ENCODE assay signal across 8 cellular contexts in the genomic region with DNA sequence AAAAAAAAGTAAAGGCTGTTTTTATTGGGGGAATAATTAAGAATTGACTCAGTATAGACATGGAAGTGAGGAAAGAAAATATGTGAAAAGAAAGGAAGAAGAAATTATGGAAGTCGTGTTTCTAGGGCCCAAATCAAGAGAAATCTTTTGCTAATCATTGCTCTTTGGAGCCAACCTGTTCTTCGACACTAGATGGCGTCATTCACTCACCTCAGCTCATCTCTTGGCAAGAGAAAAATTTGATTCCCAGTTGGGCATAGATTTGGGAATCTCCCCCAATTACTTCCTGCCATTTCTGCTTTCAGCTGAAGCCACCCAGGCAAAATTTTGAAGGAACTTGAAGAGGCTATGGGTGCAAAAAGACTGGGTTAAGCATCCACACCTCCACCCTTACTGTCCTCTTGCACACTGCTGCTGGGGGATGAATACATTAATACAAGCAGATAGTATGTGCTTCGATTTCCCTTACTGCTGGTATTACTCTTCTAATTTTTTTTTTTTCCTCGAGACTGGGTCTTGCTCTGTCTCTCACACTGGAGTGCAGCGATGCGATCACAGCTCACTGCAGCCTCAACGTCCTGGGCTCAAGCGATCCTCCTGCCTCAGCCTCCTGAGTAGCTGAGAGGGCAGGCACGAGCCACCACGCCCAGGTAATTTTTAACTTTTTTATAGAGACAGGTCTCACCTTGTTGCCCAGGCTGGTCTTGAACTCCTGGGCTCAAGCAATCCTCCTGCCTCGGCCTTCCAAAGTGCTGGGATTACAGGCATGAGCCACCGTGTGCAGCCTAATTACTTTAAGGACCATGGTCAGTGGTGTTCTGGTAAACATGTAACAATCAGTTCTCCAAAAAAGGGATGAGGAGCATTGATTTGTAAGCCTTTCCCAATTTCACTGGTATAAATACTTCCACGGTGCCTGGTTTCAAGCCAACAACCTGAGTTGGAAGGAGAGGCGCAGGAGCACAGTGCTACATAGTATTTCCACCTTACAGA. TPM values are rescaled to one million over a fixed set of nuclear protein-coding genes. Genes with fewer than 3 reads are reported as not detected.
DNase-seq lines count a peak whose midpoint lies in the region; ATAC-seq, FAIRE-seq and TF ChIP-seq lines count a peak whose summit lies in the region.

No MANE protein-coding gene starts in this region.

- no peaks in the 10 kb centered on the region for H4K20me1 ChIP-seq in HepG2 (ENCODE audit: insufficient read depth, low read length)

- H3K4me3 ChIP-seq in bronchial epithelial cell (ENCODE audit: low read depth, low read length) (no peak overlapping the region), HepG2 (replicated peaks in 1 of 3; ENCODE audit: insufficient read depth in 1 of 3, low read depth in 2 of 3, low read length in 3 of 3) (no peak overlapping the region)

- H3K27me3 ChIP-seq in bronchial epithelial cell (ENCODE audit: control insufficient read depth, insufficient read depth, low read length): no peaks in the 10 kb centered on the region
- no peaks in the 10 kb centered on the region for H3K27me3 ChIP-seq in HepG2 (ENCODE audit: control insufficient read depth in 1 of 2, insufficient read depth in 2 of 2, low read length in 2 of 2)

- TF ChIP-seq CTCF in bronchial epithelial cell (IDR thresholded peaks at IDR 0.05; ENCODE audit: insufficient read depth, low read length, severe bottlenecking) (peak; percentile 80), HepG2 (CRISPR knock-in tag; IDR thresholded peaks at IDR 0.05) (peak; percentile 83)

- H3K79me2 ChIP-seq in HepG2 (ENCODE audit: insufficient read depth, low read length): no peaks in the 10 kb centered on the region

- no peak for TF ChIP-seq POLR2A in HepG2 (IDR thresholded peaks at IDR 0.05; ENCODE audit: insufficient read depth in 1 of 2, low read depth in 2 of 2, low read length in 2 of 2)

- H3K9me3 ChIP-seq in HepG2 (ENCODE audit: low read length): no peaks in the 10 kb centered on the region

- no peak overlapping the region for H3K27ac ChIP-seq in HepG2 (ENCODE audit: extremely low read length, insufficient read depth, low read length)

- H3K4me2 ChIP-seq in HepG2 (ENCODE audit: low read depth, low read length): no peak overlapping the region

- TF ChIP-seq EP300 in HepG2 (IDR thresholded peaks at IDR 0.05; ENCODE audit: low read depth in 2 of 2, low read length in 2 of 2) (no peak), HepG2 (CRISPR knock-in tag; IDR thresholded peaks at IDR 0.05; ENCODE audit: borderline replicate concordance) (no peak)

- BruUV-seq in HepG2 (replicated peaks; lab: Mats Ljungman, UMichigan): no TSS peak

- POLR2A ChIA-PET in HepG2 (lab: Yijun Ruan, JAX): interaction anchor here (1.0 kb wide), 1 partner anchor 13 kb away, joined by 4 read pairs; no protein-coding TSS in a partner anchor

- in situ Hi-C loops in HepG2 (cut with HindIII; ENCODE audit: extremely low pct_ligation_motif_present, low pct_unique_long_range_greater_than_20kb): loop anchor here (5.0 to 10.0 kb wide), 2 partner anchors 122 to 315 kb away; no protein-coding TSS in a partner anchor

- CTCF ChIA-PET in HepG2 (lab: Yijun Ruan, JAX; ENCODE audit: low intra/inter-chr PET ratio, low total read pairs): interaction anchor here (1.2 to 2.2 kb wide), 2 partner anchors 120 to 313 kb away, joined by 7 to 10 read pairs; no protein-coding TSS in a partner anchor

- H3K4me1 ChIP-seq in HepG2 (ENCODE audit: insufficient read depth, low read length): no peaks in the 10 kb centered on the region

- ATAC-seq in HepG2 (peak; percentile 65), GM21528 (IDR thresholded peaks at IDR 0.05; ENCODE audit: low FRiP score, unreplicated experiment) (no peak), HG03159 (IDR thresholded peaks at IDR 0.05; ENCODE audit: unreplicated experiment) (no peak), HG02938 (IDR thresholded peaks at IDR 0.05; ENCODE audit: unreplicated experiment) (no peak)

- H3K36me3 ChIP-seq in bronchial epithelial cell (ENCODE audit: control insufficient read depth, insufficient read depth, low read length) (peaks cover 11% of the 10 kb centered on the region), HepG2 (replicated peaks in 1 of 2; ENCODE audit: control insufficient read depth in 1 of 2, insufficient read depth in 2 of 2, low read length in 2 of 2) (peaks cover 7 to 25% of the 10 kb centered on the region in 2 experiments)

- 69% methylated on average over 15 of the region's 15 CpGs for whole genome bisulfite sequencing in HepG2 (ENCODE audit: low lambda C conversion rate)

- no peak overlapping the region for H3K9ac ChIP-seq in HepG2 (ENCODE audit: insufficient read depth, low read depth, low read length)

- DNase-seq in DMS 273 (lab: John Stamatoyannopoulos, UW; ENCODE audit: unreplicated experiment) (peak; percentile 78), H4 (ENCODE audit: low spot score) (peak; percentile 54), NCI-H774 (lab: John Stamatoyannopoulos, UW) (peak; percentile 15), bronchial epithelial cell (ENCODE audit: low read depth) (peak; percentile 57), HepG2 (ENCODE audit: low spot score) (peak; percentile 62)

- intact Hi-C loops in HepG2 (cut with micrococcal nuclease; ENCODE audit: unreplicated experiment): loop anchor here (1.0 kb wide), 1 partner anchor 120 kb away; no protein-coding TSS in a partner anchor

- H2AFZ ChIP-seq in HepG2 (ENCODE audit: low read length): no peak overlapping the region

- FAIRE-seq in bronchial epithelial cell (lab: Jason Lieb, UNC) (no peak), HepG2 (lab: Jason Lieb, UNC) (peak; percentile 83)

- TF ChIP-seq RAD21 in HepG2 (CRISPR knock-in tag; IDR thresholded peaks at IDR 0.05): peak; percentile 68

TF ChIP-seq in HepG2, 621 proteins besides CTCF, POLR2A, EP300 and RAD21 (continues in another document):
- no peak for TF ChIP-seq ATF7 (IDR thresholded peaks at IDR 0.05)
- TF ChIP-seq ATF7 (CRISPR knock-in tag; IDR thresholded peaks at IDR 0.05): no peak
- TF ChIP-seq, protein P1, sequence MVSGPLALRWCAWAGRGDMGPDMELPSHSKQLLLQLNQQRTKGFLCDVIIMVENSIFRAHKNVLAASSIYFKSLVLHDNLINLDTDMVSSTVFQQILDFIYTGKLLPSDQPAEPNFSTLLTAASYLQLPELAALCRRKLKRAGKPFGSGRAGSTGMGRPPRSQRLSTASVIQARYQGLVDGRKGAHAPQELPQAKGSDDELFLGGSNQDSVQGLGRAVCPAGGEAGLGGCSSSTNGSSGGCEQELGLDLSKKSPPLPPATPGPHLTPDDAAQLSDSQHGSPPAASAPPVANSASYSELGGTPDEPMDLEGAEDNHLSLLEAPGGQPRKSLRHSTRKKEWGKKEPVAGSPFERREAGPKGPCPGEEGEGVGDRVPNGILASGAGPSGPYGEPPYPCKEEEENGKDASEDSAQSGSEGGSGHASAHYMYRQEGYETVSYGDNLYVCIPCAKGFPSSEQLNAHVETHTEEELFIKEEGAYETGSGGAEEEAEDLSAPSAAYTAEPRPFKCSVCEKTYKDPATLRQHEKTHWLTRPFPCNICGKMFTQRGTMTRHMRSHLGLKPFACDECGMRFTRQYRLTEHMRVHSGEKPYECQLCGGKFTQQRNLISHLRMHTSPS (CRISPR knock-in tag; IDR thresholded peaks at IDR 0.05; ENCODE audit: low read depth): no peak
- no peak for TF ChIP-seq TBL1XR1 (IDR thresholded peaks at IDR 0.05; ENCODE audit: borderline replicate concordance, low read length, partially characterized antibody)
- TF ChIP-seq, protein P2, sequence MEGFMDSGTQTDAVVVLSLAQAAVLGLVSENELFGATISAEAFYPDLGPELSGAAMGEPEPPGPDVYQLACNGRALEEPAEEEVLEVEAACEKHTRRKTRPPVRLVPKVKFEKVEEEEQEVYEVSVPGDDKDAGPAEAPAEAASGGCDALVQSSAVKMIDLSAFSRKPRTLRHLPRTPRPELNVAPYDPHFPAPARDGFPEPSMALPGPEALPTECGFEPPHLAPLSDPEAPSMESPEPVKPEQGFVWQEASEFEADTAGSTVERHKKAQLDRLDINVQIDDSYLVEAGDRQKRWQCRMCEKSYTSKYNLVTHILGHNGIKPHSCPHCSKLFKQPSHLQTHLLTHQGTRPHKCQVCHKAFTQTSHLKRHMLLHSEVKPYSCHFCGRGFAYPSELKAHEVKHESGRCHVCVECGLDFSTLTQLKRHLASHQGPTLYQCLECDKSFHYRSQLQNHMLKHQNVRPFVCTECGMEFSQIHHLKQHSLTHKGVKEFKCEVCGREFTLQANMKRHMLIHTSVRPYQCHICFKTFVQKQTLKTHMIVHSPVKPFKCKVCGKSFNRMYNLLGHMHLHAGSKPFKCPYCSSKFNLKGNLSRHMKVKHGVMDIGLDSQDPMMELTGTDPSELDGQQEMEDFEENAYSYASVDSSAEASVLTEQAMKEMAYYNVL (CRISPR knock-in tag; IDR thresholded peaks at IDR 0.05; ENCODE audit: borderline replicate concordance): no peak
- no peak for TF ChIP-seq FOXJ3 (CRISPR knock-in tag; IDR thresholded peaks at IDR 0.05; ENCODE audit: borderline replicate concordance)
- no peak for TF ChIP-seq ZNF501 (CRISPR knock-in tag; IDR thresholded peaks at IDR 0.05)

RNA-seq across cellular contexts. Expression of a gene that starts 13.5 kb away (rescaled TPM):
- 95.7 and 161 TPM in 2 replicates for total RNA-seq in H4 (2014; rRNA removed; shearing (Covaris generic))
- total RNA-seq in bronchial epithelial cell (79.8 and 104 TPM in 2 replicates), HepG2 (2016; rRNA removed; fragmentation: Illumina TruSeq; extraction: Trizol) (224 and 322 TPM in 2 replicates)
- total RNA-seq in HepG2 (2016; cell fraction: cytosol; rRNA removed; fragmentation: Illumina TruSeq; extraction: Trizol; ENCODE audit: low read depth): 39.2 and 39.5 TPM in 2 replicates
- 228 and 320 TPM in 2 replicates for total RNA-seq in HepG2 (2016; cell fraction: insoluble cytoplasmic fraction; rRNA removed; fragmentation: Illumina TruSeq; extraction: Trizol)
- 67.0 and 70.1 TPM in 2 replicates for total RNA-seq in HepG2 (2016; cell fraction: membrane; rRNA removed; fragmentation: Illumina TruSeq; extraction: Trizol)
- total RNA-seq in HepG2 (2016; cell fraction: nucleus; rRNA removed; fragmentation: Illumina TruSeq; extraction: Trizol): 118 and 124 TPM in 2 replicates
- polyA plus RNA-seq in HepG2 (2011; rRNA removed): 104 and 105 TPM in 2 replicates
- polyA plus RNA-seq in HepG2 (2011; cell fraction: cytosol; rRNA removed): 82.0 and 102 TPM in 2 replicates
- 52.0 and 54.1 TPM in 2 replicates for polyA plus RNA-seq in HepG2 (2011; cell fraction: nucleus; rRNA removed)
- 127 and 139 TPM in 2 replicates for polyA plus RNA-seq in HepG2 (2012)
- polyA plus RNA-seq in HepG2 (2016; cell fraction: cytosol; fragmentation: Illumina TruSeq; extraction: Trizol; ENCODE audit: low read depth): 33.0 and 33.5 TPM in 2 replicates
- polyA plus RNA-seq in HepG2 (2016; cell fraction: insoluble cytoplasmic fraction; fragmentation: Illumina TruSeq; extraction: Trizol; ENCODE audit: low read depth): 334 and 339 TPM in 2 replicates
- 42.4 and 43.9 TPM in 2 replicates for polyA plus RNA-seq in HepG2 (2016; cell fraction: membrane; fragmentation: Illumina TruSeq; extraction: Trizol; ENCODE audit: low read depth)
- 161 and 163 TPM in 2 replicates for polyA plus RNA-seq in HepG2 (2016; cell fraction: nucleus; fragmentation: Illumina TruSeq; extraction: Trizol; ENCODE audit: insufficient read depth, low read depth)
- 83.5 and 125 TPM in 2 replicates for polyA minus RNA-seq in HepG2 (2011; rRNA and poly(A)+ RNA removed; ENCODE audit: low replicate concordance)
- polyA minus RNA-seq in HepG2 (2011; cell fraction: cytosol; rRNA and poly(A)+ RNA removed): 53.7 and 59.7 TPM in 2 replicates
- 85.5 and 88.6 TPM in 2 replicates for polyA minus RNA-seq in HepG2 (2011; cell fraction: nucleus; rRNA and poly(A)+ RNA removed)

Comparison
In these comparisons a context has a peak if more than half of its experiments do, and no peak if none do; other contexts are left out.
1. DNase-seq: peak in every context shown above with its lines; median percentile 78 in DMS 273; 62 in HepG2; 57 in bronchial epithelial cell; 54 in H4; 15 in NCI-H774.